Comparison of ENCODE assay signal across 1 cellular context in genomic region chr13:99251908-99252307, GRCh38.
TF ChIP-seq lines count a peak whose summit lies in the region.

No MANE protein-coding gene starts in this region.

TF ChIP-seq in GM12878, 131 proteins besides CTCF, POLR2A, EP300 and RAD21:
- TF ChIP-seq TCF12 (IDR thresholded peaks at IDR 0.05; ENCODE audit: low read depth, low read length) (no peak), RUNX3 (IDR thresholded peaks at IDR 0.05; ENCODE audit: low read length) (no peak), YY1 (IDR thresholded peaks at IDR 0.05; ENCODE audit: low read depth, low read length) (no peak), USF1 (IDR thresholded peaks at IDR 0.05; ENCODE audit: borderline replicate concordance, extremely low read length, insufficient read depth, low read depth, low read length) (no peak), MYC (IDR thresholded peaks at IDR 0.05; ENCODE audit: insufficient read depth, insufficient read length, insufficient replicate concordance, low read length, severe bottlenecking) (no peak), MYB (IDR thresholded peaks at IDR 0.05; ENCODE audit: borderline replicate concordance, low read depth, low read length) (no peak), RELB (IDR thresholded peaks at IDR 0.05; ENCODE audit: low read depth) (no peak), BCLAF1 (IDR thresholded peaks at IDR 0.05) (no peak), MTA3 (IDR thresholded peaks at IDR 0.05; ENCODE audit: borderline replicate concordance, low read length) (no peak), KAT2A (conservative IDR thresholded peaks at IDR 0.05; ENCODE audit: control insufficient read depth, low read depth, low read length) (no peak), KLF5 (IDR thresholded peaks at IDR 0.05; ENCODE audit: partially characterized antibody) (no peak), SUZ12 (IDR thresholded peaks at IDR 0.05; ENCODE audit: unreplicated experiment) (no peak), CBX5 (IDR thresholded peaks at IDR 0.05; ENCODE audit: low read depth) (no peak), ETV6 (conservative IDR thresholded peaks at IDR 0.05 in 1 of 2, IDR thresholded peaks at IDR 0.05 in 1 of 2; ENCODE audit: borderline replicate concordance in 1 of 2, low read depth in 1 of 2) (no peak), KDM1A (IDR thresholded peaks at IDR 0.05; ENCODE audit: borderline replicate concordance) (no peak), ZBED1 (IDR thresholded peaks at IDR 0.05; ENCODE audit: borderline replicate concordance) (no peak), SMAD1 (IDR thresholded peaks at IDR 0.05; ENCODE audit: low read depth, partially characterized antibody) (no peak), EZH2 (IDR thresholded peaks at IDR 0.05; ENCODE audit: borderline replicate concordance, control insufficient read depth, low read depth, low read length) (no peak), TARDBP (IDR thresholded peaks at IDR 0.05; ENCODE audit: borderline replicate concordance) (no peak), ATF7 (IDR thresholded peaks at IDR 0.05; ENCODE audit: low read depth) (no peak)
